ENCODE assay signal across 10 cellular contexts in genomic region chr2:218219934-218220333, GRCh38. TPM values are rescaled to one million over a fixed set of nuclear protein-coding genes. Genes with fewer than 3 reads are reported as not detected.
DNase-seq lines count a peak whose midpoint lies in the region; ATAC-seq and TF ChIP-seq lines count a peak whose summit lies in the region.
"Had no signal": no experiment of that assay in that cellular context is flagged by ENCODE, and none has a peak within 500 bp of the region (broad histone marks: within the 10 kb centered on the region; RNA-seq: fewer than 3 reads in every experiment).

No MANE protein-coding gene starts in this region.

- H3K9me2 ChIP-seq in PC-9 (ENCODE audit: insufficient read depth), result no peaks in the 10 kb centered on the region

- H3K4me3 ChIP-seq in GM12865 (ENCODE audit: low read depth, low read length) (peak overlapping the region; percentile 74), PC-9 (no peak overlapping the region), epithelial cell of esophagus (ENCODE audit: low read length) (peak overlapping the region; percentile 99), sigmoid colon (peak overlapping the region in 2 of 4 donors; percentile 4 to 75), ovary (no peak overlapping the region)

- ATAC-seq in GM21576 (IDR thresholded peaks at IDR 0.05; ENCODE audit: unreplicated experiment), result no peak

- H3F3A ChIP-seq in PC-9 (ENCODE audit: insufficient read depth, low read depth), result peaks cover 11% of the 10 kb centered on the region

- H3K27me3 ChIP-seq in PC-9 (ENCODE audit: insufficient read depth, low read depth), result no peaks in the 10 kb centered on the region
- H3K27me3 ChIP-seq in sigmoid colon, result no peaks in the 10 kb centered on the region
- H3K27me3 ChIP-seq in ovary, result no peaks in the 10 kb centered on the region

- 35 to 74% methylated on average over 2 of the region's 2 CpGs for WGBS in sigmoid colon, 2 donors
- 54 to 62% (median 59%) methylated on average over 2 of the region's 2 CpGs for WGBS in ovary, 3 donors

- TF ChIP-seq CTCF in GM12865 (IDR thresholded peaks at IDR 0.05; ENCODE audit: insufficient read depth, low read depth, low read length, missing control alignments), result no peak
- no peak for TF ChIP-seq CTCF in PC-9 (conservative IDR thresholded peaks at IDR 0.05)
- no peak for TF ChIP-seq CTCF in epithelial cell of esophagus (IDR thresholded peaks at IDR 0.05; ENCODE audit: insufficient read depth, low read depth, low read length, missing control alignments)
- TF ChIP-seq CTCF in sigmoid colon (IDR thresholded peaks at IDR 0.05), result no peak
- no peak for TF ChIP-seq CTCF in ovary (IDR thresholded peaks at IDR 0.05)

- POLR2A ChIA-PET in PC-9 (lab: Charles Lee; ENCODE audit: unreplicated experiment), result no interaction called here

- DNase-seq in GM12865 (ENCODE audit: low read depth) (no peak), PC-9 (no peak), epithelial cell of esophagus (ENCODE audit: low read depth) (no peak), sigmoid colon (no peak), NCI-H774 (lab: John Stamatoyannopoulos, UW) (no peak), AG08395 (ENCODE audit: low spot score) (no peak), ovary (no peak)
- DNase-seq: activated CD4-positive, alpha-beta T cell treated with anti-CD3 and anti-CD28 coated beads, Interleukin-2, amount 50 U/mL, for 4 hours had no signal

- peaks cover 85% of the 10 kb centered on the region for H3K79me2 ChIP-seq in PC-9 (ENCODE audit: low read depth)

- CTCF ChIA-PET in PC-9 (lab: Charles Lee), result no interaction called here

- peaks cover 18% of the 10 kb centered on the region; the same call in 1 of the 2 replicates for H3K36me3 ChIP-seq in PC-9 (ENCODE audit: low read depth)
- H3K36me3 ChIP-seq in sigmoid colon, result peaks cover 0 to 5% (median 0%) of the 10 kb centered on the region in 4 donors
- no peaks in the 10 kb centered on the region for H3K36me3 ChIP-seq in ovary

- TF ChIP-seq POLR2A in sigmoid colon (IDR thresholded peaks at IDR 0.05) (no peak), ovary (IDR thresholded peaks at IDR 0.05) (no peak)

- no peak overlapping the region for H2AFZ ChIP-seq in PC-9

- peaks cover 50% of the 10 kb centered on the region for H4K20me1 ChIP-seq in PC-9 (ENCODE audit: insufficient read depth)

- peaks cover 31% of the 10 kb centered on the region for H3K4me1 ChIP-seq in PC-9 (replicated peaks; ENCODE audit: insufficient read depth)
- H3K4me1 ChIP-seq in sigmoid colon, result peaks cover 0 to 75% (median 65%) of the 10 kb centered on the region in 4 donors
- peaks cover 14% of the 10 kb centered on the region for H3K4me1 ChIP-seq in ovary (ENCODE audit: insufficient read depth)

- no TSS peak for BruUV-seq in PC-9 (replicated peaks; lab: Mats Ljungman, UMichigan)

- intact Hi-C loops in PC-9 (cut with micrococcal nuclease; ENCODE audit: unreplicated experiment) (no loop called here), sigmoid colon (cut with DNase I) (loop anchor here (2.0 kb wide), 1 partner anchor 39 kb away; no protein-coding TSS in a partner anchor), ovary (cut with DNase I) (loop anchor here in 2 of 4 donors (5.0 kb wide), 2 partner anchors 42 to 47 kb away; partner anchors contain the start of gene GPBAR1 (in 1 of the 2))

- TF ChIP-seq EP300 in sigmoid colon (IDR thresholded peaks at IDR 0.05), result no peak
- no peak for TF ChIP-seq EP300 in ovary (IDR thresholded peaks at IDR 0.05)

- peak overlapping the region; percentile 91; the same call in 1 of the 2 replicates for H3K4me2 ChIP-seq in PC-9

- no peaks in the 10 kb centered on the region for H3K9me3 ChIP-seq in PC-9 (ENCODE audit: insufficient read depth, low read depth)
- no peaks in the 10 kb centered on the region for H3K9me3 ChIP-seq in sigmoid colon
- H3K9me3 ChIP-seq in ovary, result no peaks in the 10 kb centered on the region

- no peak overlapping the region for H3K27ac ChIP-seq in PC-9
- H3K27ac ChIP-seq in sigmoid colon, result peak overlapping the region in 3 of 4 donors; percentile 92 to 97 (median 96)
- no peak overlapping the region for H3K27ac ChIP-seq in ovary

RNA-seq across cellular contexts. Expression of gene ARPC2, which starts 2.9 kb away (rescaled TPM):
- total RNA-seq in PC-9 (2021), result 228 and 273 TPM in 2 replicates
- 100 to 1,000 TPM; 235 to 267 (median 258) TPM for total RNA-seq in sigmoid colon
- 100 to 1,000 TPM; 366 to 517 (median 411) TPM for polyA plus RNA-seq in sigmoid colon
- total RNA-seq in ovary, result 100 to 1,000 TPM; 135 to 229 (median 166) TPM
- 100 to 1,000 TPM; 170 to 357 TPM for polyA plus RNA-seq in ovary

RNA-seq across cellular contexts. Expression of gene GPBAR1, which starts 40.9 kb away (rescaled TPM):
- total RNA-seq in PC-9 (2021) (0.20 and 0.22 TPM in 2 replicates), sigmoid colon (1 to 10 TPM; 3.1 to 7.1 (median 5.4) TPM), ovary (1 to 10 TPM in 5 of 7 donors, under 1 TPM in 2; 0.38 to 3.8 (median 2.1) TPM)
- polyA plus RNA-seq in sigmoid colon (1 to 10 TPM in 2 of 3 donors, under 1 TPM in 1; 0.60 to 2.5 (median 1.4) TPM), ovary (1 to 10 TPM in 1 of 2 donors, under 1 TPM in 1; 0.28 to 2.8 TPM)

RNA-seq across cellular contexts. Expression of gene AAMP, which starts 50.0 kb away (rescaled TPM):
- total RNA-seq in PC-9 (2021) (126 and 165 TPM in 2 replicates), sigmoid colon (100 to 1,000 TPM in 1 of 4 donors, 10 to 100 TPM in 3; 85.7 to 103 (median 90.0) TPM), ovary (100 to 1,000 TPM in 5 of 7 donors, 10 to 100 TPM in 2; 86.5 to 123 (median 106) TPM)
- polyA plus RNA-seq in sigmoid colon (100 to 1,000 TPM; 108 to 141 (median 138) TPM), ovary (100 to 1,000 TPM in 1 of 2 donors, 10 to 100 TPM in 1; 71.1 to 144 TPM)

RNA-seq across cellular contexts. Expression of gene PNKD, which starts 50.4 kb away (rescaled TPM):
- total RNA-seq in PC-9 (2021) (94.7 and 102 TPM in 2 replicates), sigmoid colon (10 to 100 TPM; 46.8 to 95.1 (median 69.1) TPM), ovary (10 to 100 TPM; 37.3 to 59.6 (median 48.1) TPM)
- polyA plus RNA-seq in sigmoid colon (100 to 1,000 TPM; 112 to 199 (median 190) TPM), ovary (10 to 100 TPM; 23.3 to 74.5 TPM)

RNA-seq across cellular contexts. Expression of gene CXCR1, which starts 53.2 kb away (rescaled TPM):
- total RNA-seq in PC-9 (2021) (not detected in 2 replicates), sigmoid colon (not detected), ovary (under 1 TPM in 4 of 7 donors, not detected in 3; 0.10 to 0.43 (median 0.32) TPM)
- polyA plus RNA-seq in sigmoid colon (1 to 10 TPM in 1 of 3 donors, under 1 TPM in 2; 0.07 to 1.2 (median 0.46) TPM), ovary (1 to 10 TPM in 1 of 2 donors, under 1 TPM in 1; 0.04 to 1.4 TPM)
- total RNA-seq: NCI-H460 had no signal

Comparison
In these comparisons a context has a peak if more than half of its experiments do, and no peak if none do; other contexts are left out.
1. H3K4me3 ChIP-seq: peak in GM12865 (single experiment) and epithelial cell of esophagus (single experiment); none in PC-9 (single experiment) and ovary (single experiment).
2. H3K27ac ChIP-seq: peak in sigmoid colon (3 of 4); none in PC-9 (single experiment) and ovary (0 of 2).